In genomic region chr2:43092520-43093179, GRCh38 we compare ENCODE assay signal across 1 cellular context.
TF ChIP-seq lines count a peak whose summit lies in the region.

No MANE protein-coding gene starts in this region.

TF ChIP-seq in HepG2, 621 proteins besides CTCF, POLR2A, EP300 and RAD21 (continued from another document and continues in another):
- TF ChIP-seq MYPOP (CRISPR knock-in tag; IDR thresholded peaks at IDR 0.05) (no peak), MIER3 (CRISPR knock-in tag; IDR thresholded peaks at IDR 0.05; ENCODE audit: borderline replicate concordance) (peak; percentile 75; the same call in 1 of the 2 replicates), CHCHD3 (CRISPR knock-in tag; IDR thresholded peaks at IDR 0.05) (no peak), CCAR2 (optimal IDR thresholded peaks at IDR 0.05; ENCODE audit: low read depth, low read length) (no peak), ZSCAN22 (CRISPR knock-in tag; IDR thresholded peaks at IDR 0.05) (0 out of 2 replicates have a peak, but pooled peaks have one; percentile 39), FOXA3 (CRISPR knock-in tag; IDR thresholded peaks at IDR 0.05) (peak; percentile 62; the same call in 1 of the 2 replicates), NFKBIZ (CRISPR knock-in tag; IDR thresholded peaks at IDR 0.05) (no peak), SNAPC2 (CRISPR knock-in tag; IDR thresholded peaks at IDR 0.05) (peak; percentile 36; the same call in 1 of the 2 replicates), ATF4 (CRISPR knock-in tag; IDR thresholded peaks at IDR 0.05) (no peak), ARID5B (CRISPR knock-in tag; IDR thresholded peaks at IDR 0.05) (peak; percentile 80), HINFP (CRISPR knock-in tag; IDR thresholded peaks at IDR 0.05; ENCODE audit: low read depth) (peak; percentile 76; the same call in 1 of the 2 replicates), ATF1 (CRISPR knock-in tag; IDR thresholded peaks at IDR 0.05) (peak; percentile 23; the same call in 1 of the 2 replicates), TERF1 (CRISPR knock-in tag; IDR thresholded peaks at IDR 0.05) (no peak), JUND (CRISPR knock-in tag; IDR thresholded peaks at IDR 0.05) (0 out of 2 replicates have a peak, but pooled peaks have one; percentile 45), PLRG1 (conservative IDR thresholded peaks at IDR 0.05) (no peak), ATF3 (CRISPR knock-in tag; IDR thresholded peaks at IDR 0.05) (0 out of 2 replicates have a peak, but pooled peaks have one; percentile 24), ZNF275 (CRISPR knock-in tag; IDR thresholded peaks at IDR 0.05; ENCODE audit: borderline replicate concordance) (no peak), NR2F6 (IDR thresholded peaks at IDR 0.05) (peak; percentile 52; the same call in 1 of the 2 replicates), NR2F6 (CRISPR knock-in tag; IDR thresholded peaks at IDR 0.05) (no peak), TCF7L2 (IDR thresholded peaks at IDR 0.05; ENCODE audit: low read depth, low read length) (0 out of 2 replicates have a peak, but pooled peaks have one; percentile 39), ETS1 (CRISPR knock-in tag; IDR thresholded peaks at IDR 0.05) (no peak), ZNF710 (CRISPR knock-in tag; IDR thresholded peaks at IDR 0.05; ENCODE audit: borderline replicate concordance) (0 out of 2 replicates have a peak, but pooled peaks have one; percentile 21), CSRNP1 (CRISPR knock-in tag; IDR thresholded peaks at IDR 0.05) (no peak), REL (CRISPR knock-in tag; conservative IDR thresholded peaks at IDR 0.05) (no peak), TGIF2 (CRISPR knock-in tag; IDR thresholded peaks at IDR 0.05) (no peak), HHEX (CRISPR knock-in tag; IDR thresholded peaks at IDR 0.05) (no peak), ZNF383 (CRISPR knock-in tag; IDR thresholded peaks at IDR 0.05; ENCODE audit: borderline replicate concordance) (0 out of 2 replicates have a peak, but pooled peaks have one; percentile 41), ETV5 (CRISPR knock-in tag; IDR thresholded peaks at IDR 0.05; ENCODE audit: borderline replicate concordance) (peak; percentile 43; the same call in 1 of the 2 replicates), ZNF691 (CRISPR knock-in tag; IDR thresholded peaks at IDR 0.05; ENCODE audit: borderline replicate concordance, low read depth) (peak; percentile 71; the same call in 1 of the 2 replicates), HNRNPLL (IDR thresholded peaks at IDR 0.05; ENCODE audit: low read depth, low read length, poor library complexity, severe bottlenecking) (no peak), THAP8 (CRISPR knock-in tag; IDR thresholded peaks at IDR 0.05; ENCODE audit: borderline replicate concordance) (no peak), ZNF670 (CRISPR knock-in tag; IDR thresholded peaks at IDR 0.05; ENCODE audit: borderline replicate concordance) (no peak), MEF2D (CRISPR knock-in tag; IDR thresholded peaks at IDR 0.05) (peak; percentile 58; the same call in 1 of the 2 replicates), MNT (IDR thresholded peaks at IDR 0.05) (no peak), NR2F2 (IDR thresholded peaks at IDR 0.05; ENCODE audit: borderline replicate concordance, low read depth) (peak; percentile 63; the same call in 1 of the 2 replicates), ZNF124 (CRISPR knock-in tag; IDR thresholded peaks at IDR 0.05) (0 out of 2 replicates have a peak, but pooled peaks have one; percentile 28), ZNF44 (CRISPR knock-in tag; IDR thresholded peaks at IDR 0.05) (no peak)
